ENCODE assay signal across 29 cellular contexts in the genomic region with DNA sequence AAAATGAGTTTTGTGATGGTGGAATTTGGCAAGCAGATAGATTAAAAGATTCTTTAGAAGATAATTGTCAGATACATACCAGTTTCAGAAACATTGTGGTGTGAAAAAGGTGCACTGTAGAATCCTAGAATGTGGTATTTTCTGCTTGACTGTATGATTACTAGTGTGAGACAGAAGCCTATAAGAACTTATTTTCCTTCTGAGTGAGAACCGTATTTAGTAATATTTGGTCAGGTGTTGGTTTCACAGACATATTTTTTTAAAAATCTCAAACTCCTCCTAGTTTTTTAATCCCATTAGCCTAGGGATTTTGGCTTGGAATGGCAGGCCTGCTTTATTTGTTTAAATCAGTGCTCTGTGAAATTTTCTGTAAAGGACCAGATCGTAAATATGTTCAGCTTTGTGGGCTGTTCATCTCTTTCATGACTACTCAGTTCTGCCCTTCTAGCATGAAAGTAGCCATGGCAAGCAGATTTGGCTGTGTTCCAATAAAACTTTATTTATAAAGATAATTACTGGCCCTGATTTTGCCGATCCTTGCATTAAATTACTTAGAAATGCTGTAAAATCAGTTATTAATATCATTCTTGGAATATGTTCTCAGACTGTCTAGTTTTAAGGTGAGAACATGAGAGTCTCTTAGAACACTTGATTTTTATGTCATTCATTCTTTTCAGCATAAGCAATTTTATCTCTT.
"Had no signal": no experiment of that assay in that cellular context is flagged by ENCODE, and none has a peak within 500 bp of the region (broad histone marks: within the 10 kb centered on the region; RNA-seq: fewer than 3 reads in every experiment).

No MANE protein-coding gene starts in this region.

- H3K9me3 ChIP-seq: esophagus muscularis mucosa, gastroesophageal sphincter, heart left ventricle, mucosa of descending colon, neutrophil, right lobe of liver, suprapubic skin, transverse colon, vagina had no signal

- H3K27ac Mint-ChIP-seq: mesothelial cell of epicardium; natural killer cell treated with Interleukin-12 subunit alpha and Interleukin-12 subunit beta and Interleukin-15 and Interleukin-18, amount 100 ng/mL, for 72 hours; progenitor cell of endocrine pancreas; stimulated activated naive B cell treated with anti-CD40 and anti-IgM and Interleukin-4, amounts not matched to agents 10 μg/mL and 1 μg/mL and 100 μg/mL, for 72 hours; stimulated activated naive CD8-positive, alpha-beta T cell treated with anti-CD3 and anti-CD28 coated beads, Interleukin-15, Interleukin-2, amounts not matched to agents 100 ng/mL and 50 ng/mL, for 24 hours had no signal

- H3K4me1 Mint-ChIP-seq: mesothelial cell of epicardium, neural crest cell had no signal

- H3K79me2 ChIP-seq: hepatocyte, parathyroid adenoma had no signal

- FAIRE-seq: endothelial cell of umbilical vein, kidney, small intestine had no signal

- H3K36me3 ChIP-seq: neutrophil, right lobe of liver, transverse colon had no signal

- H3K27me3 Mint-ChIP-seq: naive B cell; natural killer cell treated with Interleukin-12 subunit alpha and Interleukin-12 subunit beta and Interleukin-15 and Interleukin-18, amount 100 ng/mL, for 72 hours; stimulated activated naive B cell treated with anti-CD40 and anti-IgM and Interleukin-4, amounts not matched to agents 10 μg/mL and 1 μg/mL and 100 μg/mL, for 72 hours; stimulated activated naive CD8-positive, alpha-beta T cell treated with anti-CD3 and anti-CD28 coated beads, Interleukin-15, Interleukin-2, amounts not matched to agents 100 ng/mL and 50 ng/mL, for 24 hours had no signal

- H3K9me3 Mint-ChIP-seq: mesothelial cell of epicardium; naive B cell; natural killer cell treated with Interleukin-12 subunit alpha and Interleukin-12 subunit beta and Interleukin-15 and Interleukin-18, amount 100 ng/mL, for 72 hours; neural crest cell; stimulated activated naive B cell treated with anti-CD40 and anti-IgM and Interleukin-4, amounts not matched to agents 10 μg/mL and 1 μg/mL and 100 μg/mL, for 72 hours; stimulated activated naive CD8-positive, alpha-beta T cell treated with anti-CD3 and anti-CD28 coated beads, Interleukin-15, Interleukin-2, amounts not matched to agents 100 ng/mL and 50 ng/mL, for 24 hours had no signal

- H3K4me3 Mint-ChIP-seq: mesothelial cell of epicardium; naive B cell; natural killer cell treated with Interleukin-12 subunit alpha and Interleukin-12 subunit beta and Interleukin-15 and Interleukin-18, amount 100 ng/mL, for 72 hours; neural crest cell; stimulated activated naive B cell treated with anti-CD40 and anti-IgM and Interleukin-4, amounts not matched to agents 10 μg/mL and 1 μg/mL and 100 μg/mL, for 72 hours; stimulated activated naive CD8-positive, alpha-beta T cell treated with anti-CD3 and anti-CD28 coated beads, Interleukin-15, Interleukin-2, amounts not matched to agents 100 ng/mL and 50 ng/mL, for 24 hours had no signal

- H3K9ac ChIP-seq: parathyroid adenoma had no signal

- H3K27ac ChIP-seq: esophagus muscularis mucosa, foreskin keratinocyte, gastroesophageal sphincter, heart left ventricle, hepatocyte, neutrophil, parathyroid adenoma, right lobe of liver, suprapubic skin, transverse colon, vagina had no signal

- H3K4me3 ChIP-seq: esophagus muscularis mucosa, gastroesophageal sphincter, heart left ventricle, hepatocyte, lung, mucosa of descending colon, right lobe of liver, suprapubic skin, transverse colon, vagina had no signal

- H3K4me2 ChIP-seq: hepatocyte had no signal

- DNase-seq: dermis blood vessel endothelial cell; effector memory CD4-positive, alpha-beta T cell; foreskin keratinocyte; heart left ventricle; kidney; mesenchymal stem cell; mucosa of descending colon; naive B cell; right lobe of liver; small intestine; stimulated activated CD4-positive, alpha-beta T cell treated with anti-CD3 and anti-CD28 coated beads, Interleukin-15, amount 100 ng/mL, for 24 hours; stimulated activated CD4-positive, alpha-beta T cell treated with anti-CD3 and anti-CD28 coated beads, Interleukin-2, amount 100 ng/mL, for 48 hours; stimulated activated naive B cell treated with anti-CD40 and anti-IgM and Interleukin-4, amounts not matched to agents 10 μg/mL and 1 μg/mL and 100 μg/mL, for 72 hours; transverse colon had no signal

- H3K27me3 ChIP-seq: esophagus muscularis mucosa, foreskin keratinocyte, gastroesophageal sphincter, heart left ventricle, hepatocyte, neutrophil, right lobe of liver, suprapubic skin, transverse colon, vagina had no signal

- H3K4me1 ChIP-seq: foreskin keratinocyte, transverse colon, vagina had no signal

- H2AFZ ChIP-seq: hepatocyte, parathyroid adenoma had no signal

- ATAC-seq: foreskin keratinocyte; gastroesophageal sphincter; heart left ventricle; left lobe of liver; mucosa of descending colon; natural killer cell treated with Interleukin-12 subunit alpha and Interleukin-12 subunit beta and Interleukin-15 and Interleukin-18, amount 100 ng/mL, for 72 hours; right lobe of liver; stimulated activated naive B cell treated with anti-CD40 and anti-IgM and Interleukin-4, amounts not matched to agents 10 μg/mL and 1 μg/mL and 100 μg/mL, for 72 hours had no signal
